In the genomic region with DNA sequence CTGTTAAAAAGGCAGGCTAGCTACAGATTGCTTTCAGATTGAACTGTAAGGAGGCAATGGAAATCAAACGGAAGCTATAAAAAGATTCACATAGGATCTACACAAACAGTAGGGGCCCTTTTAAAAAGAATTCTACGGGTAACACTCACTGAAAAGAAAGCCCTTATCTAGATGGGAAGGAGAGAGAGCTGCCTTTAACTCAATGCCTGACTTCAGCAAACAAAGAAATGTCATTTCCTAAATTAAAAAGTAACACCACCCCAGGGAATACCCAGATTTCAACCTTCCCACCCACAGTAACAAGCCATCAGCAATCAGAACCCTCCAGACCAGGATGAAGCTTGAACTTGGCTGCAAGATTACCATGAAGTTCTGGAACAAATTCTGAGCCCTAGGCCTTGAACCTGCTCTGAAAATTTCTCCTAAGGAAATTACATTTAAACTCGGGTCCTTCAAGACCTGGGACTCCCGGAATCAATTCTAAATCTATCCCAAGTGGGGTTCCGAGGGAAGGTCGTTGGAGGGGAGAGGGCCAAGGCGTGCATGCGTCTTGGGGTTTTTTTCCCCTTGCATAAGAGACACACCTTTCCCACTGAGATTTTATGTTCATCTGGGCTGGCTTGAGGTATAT, we compare ENCODE assay signal across 8 cellular contexts. TPM values are rescaled to one million over a fixed set of nuclear protein-coding genes. Genes with fewer than 3 reads are reported as not detected.
DNase-seq lines count a peak whose midpoint lies in the region; ATAC-seq, FAIRE-seq and TF ChIP-seq lines count a peak whose summit lies in the region.

No MANE protein-coding gene starts in this region.

- H3K4me3 Mint-ChIP-seq in endodermal cell, result peak overlapping the region; percentile 83

- peak overlapping the region; percentile 88 for H3K27ac Mint-ChIP-seq in endodermal cell

- H3K4me3 ChIP-seq in GM08714 (ENCODE audit: low read length) (peak overlapping the region; percentile 73), NT2/D1 (ENCODE audit: insufficient read length, low read depth) (peak overlapping the region; percentile 82), endodermal cell (ENCODE audit: low read length) (peak overlapping the region; percentile 91), neutrophil (ENCODE audit: low read depth in 1 of 2, low read length in 1 of 2) (peak overlapping the region; percentile 78 to 82)

- ATAC-seq in activated CD4-positive, CD25-positive, alpha-beta regulatory T cell treated with anti-CD3 and anti-CD28 coated beads, Interleukin-2, amount 50 U/mL, for 24 hours, result no peak

- H3K4me1 ChIP-seq in NT2/D1 (ENCODE audit: insufficient read depth, insufficient read length), result no peaks in the 10 kb centered on the region
- H3K4me1 ChIP-seq in endodermal cell (ENCODE audit: control insufficient read depth, insufficient read depth, low read length), result peaks cover 7% of the 10 kb centered on the region
- H3K4me1 ChIP-seq in neutrophil (ENCODE audit: control insufficient read depth in 1 of 2, insufficient read depth in 1 of 2, low read depth in 1 of 2, low read length in 1 of 2), result peaks cover 37 to 39% of the 10 kb centered on the region in 2 experiments

- H3K36me3 Mint-ChIP-seq in endodermal cell (ENCODE audit: low read depth), result peaks cover 19% of the 10 kb centered on the region

- no peaks in the 10 kb centered on the region; the same call in 1 of the 2 replicates for H3K9me3 ChIP-seq in NT2/D1 (ENCODE audit: insufficient read depth, low read length)
- H3K9me3 ChIP-seq in endodermal cell (ENCODE audit: control insufficient read depth, low read length), result no peaks in the 10 kb centered on the region
- H3K9me3 ChIP-seq in neutrophil, result no peaks in the 10 kb centered on the region

- DNase-seq in NT2/D1 (ENCODE audit: low read depth, low spot score) (no peak), endodermal cell (peak; percentile 68), activated gamma-delta T cell (lab: John Stamatoyannopoulos, UW) (no peak), NCI-H128 (lab: John Stamatoyannopoulos, UW; ENCODE audit: unreplicated experiment) (no peak), H54 (ENCODE audit: insufficient read length, low spot score) (no peak)

- peak overlapping the region; percentile 96 for H3K9ac ChIP-seq in NT2/D1 (ENCODE audit: insufficient read length, low read depth)
- peak overlapping the region; percentile 62 for H3K9ac ChIP-seq in endodermal cell (ENCODE audit: extremely low read depth, low read length, poor library complexity, severe bottlenecking)

- H3K36me3 ChIP-seq in NT2/D1 (ENCODE audit: insufficient read depth, insufficient read length, low read length), result peaks cover 4% of the 10 kb centered on the region
- H3K36me3 ChIP-seq in endodermal cell (ENCODE audit: control insufficient read depth, insufficient read depth, low read length), result peaks cover 4% of the 10 kb centered on the region
- no peaks in the 10 kb centered on the region for H3K36me3 ChIP-seq in neutrophil

- no peak overlapping the region for H3K27ac ChIP-seq in endodermal cell (ENCODE audit: low read depth, low read length)
- peak overlapping the region; percentile 77 for H3K27ac ChIP-seq in neutrophil

- no peaks in the 10 kb centered on the region for H3K27me3 ChIP-seq in NT2/D1 (ENCODE audit: insufficient read depth, insufficient read length)
- no peaks in the 10 kb centered on the region for H3K27me3 ChIP-seq in endodermal cell (ENCODE audit: control insufficient read depth, insufficient read depth, low read length, poor library complexity, severe bottlenecking)
- H3K27me3 ChIP-seq in neutrophil, result no peaks in the 10 kb centered on the region

- TF ChIP-seq CTCF in endodermal cell (conservative IDR thresholded peaks at IDR 0.05) (no peak), neutrophil (IDR thresholded peaks at IDR 0.05) (no peak)

- 11% methylated on average over 7 of the region's 8 CpGs; no CpG with 5 or more reads in 1 of the 2 experiments for WGBS in endodermal cell (ENCODE audit: insufficient coverage in 1 of 2, insufficient read length in 1 of 2), 2 experiments

- FAIRE-seq in H54 (lab: Jason Lieb, UNC), result no peak

- no peak for TF ChIP-seq POLR2A in H54 (IDR thresholded peaks at IDR 0.05; ENCODE audit: low read depth, low read length)

- H3K4me1 Mint-ChIP-seq in endodermal cell, result peaks cover 42% of the 10 kb centered on the region

- no peaks in the 10 kb centered on the region for H3K27me3 Mint-ChIP-seq in endodermal cell (ENCODE audit: insufficient read depth)

- H3K9me3 Mint-ChIP-seq in endodermal cell, result no peaks in the 10 kb centered on the region

RNA-seq across cellular contexts. Expression of a gene that starts 1.2 kb away (rescaled TPM):
- total RNA-seq in endodermal cell, result 10 to 100 TPM; 60.7 to 61.7 TPM
- 54.5 TPM for polyA plus RNA-seq in endodermal cell (2013, experiment 1 of 2)
- polyA plus RNA-seq in endodermal cell (2013, experiment 2 of 2), result 62.1 TPM

RNA-seq across cellular contexts. Expression of a gene that starts 43.3 kb away (rescaled TPM):
- total RNA-seq in endodermal cell, result 10 to 100 TPM; 32.2 to 46.2 TPM
- polyA plus RNA-seq in endodermal cell (2013, experiment 1 of 2), result 56.0 TPM
- 48.0 TPM for polyA plus RNA-seq in endodermal cell (2013, experiment 2 of 2)

RNA-seq across cellular contexts. Expression of a gene that starts 44.1 kb away (rescaled TPM):
- 10 to 100 TPM; 35.4 to 43.8 TPM for total RNA-seq in endodermal cell
- polyA plus RNA-seq in endodermal cell (2013, experiment 1 of 2), result 19.1 TPM
- polyA plus RNA-seq in endodermal cell (2013, experiment 2 of 2), result 18.8 TPM
